ENCODE assay signal across 8 cellular contexts in genomic region chr4:673349-674091, GRCh38. TPM values are rescaled to one million over a fixed set of nuclear protein-coding genes. Genes with fewer than 3 reads are reported as not detected.
DNase-seq lines count a peak whose midpoint lies in the region; ATAC-seq and TF ChIP-seq lines count a peak whose summit lies in the region.

No MANE protein-coding gene starts in this region.

- no peak for TF ChIP-seq CTCF in WTC11 (IDR thresholded peaks at IDR 0.05)
- no peak for TF ChIP-seq CTCF in prostate gland (IDR thresholded peaks at IDR 0.05)
- no peak for TF ChIP-seq CTCF in GM13977 (IDR thresholded peaks at IDR 0.05; ENCODE audit: extremely low read depth, insufficient read depth, missing control alignments)

- peaks cover 0 to 6% of the 10 kb centered on the region in 2 donors for H3K36me3 ChIP-seq in prostate gland

- in situ Hi-C loops in GM13977 (cut with MboI; ENCODE audit: low pct_unique_long_range_greater_than_20kb, low sequenced_read_pairs, unreplicated experiment): no loop called here

- H3K27me3 ChIP-seq in prostate gland (replicated peaks; ENCODE audit: insufficient read depth): no peaks in the 10 kb centered on the region

- no peaks in the 10 kb centered on the region for H3K9me3 ChIP-seq in prostate gland

- POLR2A ChIA-PET in WTC11 (lab: Charles Lee): interaction anchor here (1.0 to 1.4 kb wide), 2 partner anchors 9 to 71 kb away, joined by 3 to 4 read pairs; no protein-coding TSS in a partner anchor

- CTCF ChIA-PET in activated CD8-positive, alpha-beta memory T cell treated with anti-CD3 and anti-CD28 coated beads, Interleukin-2, amount 10 ng/mL, durations not matched to agents 7 days and 5 days (lab: Charles Lee): interaction anchor here (0.8 to 2.8 kb wide), 10 partner anchors 10 to 549 kb away, joined by 3 to 21 read pairs (median 4); partner anchors contain the start of gene ZNF718
- CTCF ChIA-PET in WTC11 (lab: Charles Lee): interaction anchor here (0.6 to 3.2 kb wide), 14 partner anchors 9 to 244 kb away, joined by 3 to 35 read pairs (median 4); partner anchors contain the start of gene PDE6B

- H3K36me3 Mint-ChIP-seq in activated CD8-positive, alpha-beta memory T cell treated with anti-CD3 and anti-CD28 coated beads, Interleukin-2, amount 10 ng/mL, durations not matched to agents 7 days and 5 days: peaks cover 25% of the 10 kb centered on the region
- peaks cover 24% of the 10 kb centered on the region for H3K36me3 Mint-ChIP-seq in WTC11

- ATAC-seq in activated CD8-positive, alpha-beta memory T cell treated with anti-CD3 and anti-CD28 coated beads, Interleukin-2, amount 10 ng/mL, durations not matched to agents 7 days and 5 days: peak; percentile 7
- ATAC-seq in WTC11 (peak; percentile 2), GM18498 (IDR thresholded peaks at IDR 0.05; ENCODE audit: unreplicated experiment) (no peak)

- H3K27ac ChIP-seq in prostate gland: peak overlapping the region; percentile 94 to 98

- H3K4me3 Mint-ChIP-seq in activated CD8-positive, alpha-beta memory T cell treated with anti-CD3 and anti-CD28 coated beads, Interleukin-2, amount 10 ng/mL, durations not matched to agents 7 days and 5 days: peak overlapping the region; percentile 82
- H3K4me3 Mint-ChIP-seq in WTC11: peak overlapping the region; percentile 86

- peak; percentile 53 for DNase-seq in activated CD8-positive, alpha-beta memory T cell treated with anti-CD3 and anti-CD28 coated beads, Interleukin-2, amount 10 ng/mL, durations not matched to agents 7 days and 5 days
- no peak for DNase-seq in activated CD8-positive, alpha-beta memory T cell treated with anti-CD3 and anti-CD28 coated beads, Interleukin-2, amount 50 U/mL, for 48 hours
- DNase-seq in WTC11 (ENCODE audit: low spot score) (no peak), foreskin melanocyte (peak; percentile 24), prostate gland (ENCODE audit: low spot score) (peak; percentile 23), GM13977 (ENCODE audit: low spot score) (no peak), H4 (ENCODE audit: low spot score) (no peak)

- intact Hi-C loops in prostate gland (cut with DNase I): loop anchor here (10.0 kb wide), 2 partner anchors 169 to 339 kb away; partner anchors contain the start of gene ZNF141

- TF ChIP-seq POLR2A in prostate gland (IDR thresholded peaks at IDR 0.05): no peak

- no peaks in the 10 kb centered on the region for H3K9me3 Mint-ChIP-seq in activated CD8-positive, alpha-beta memory T cell treated with anti-CD3 and anti-CD28 coated beads, Interleukin-2, amount 10 ng/mL, durations not matched to agents 7 days and 5 days (ENCODE audit: low read depth)
- H3K9me3 Mint-ChIP-seq in WTC11: no peaks in the 10 kb centered on the region

- peaks cover 20% of the 10 kb centered on the region for H3K4me1 ChIP-seq in prostate gland (replicated peaks)

- no peaks in the 10 kb centered on the region for H3K27me3 Mint-ChIP-seq in activated CD8-positive, alpha-beta memory T cell treated with anti-CD3 and anti-CD28 coated beads, Interleukin-2, amount 10 ng/mL, durations not matched to agents 7 days and 5 days
- peaks cover 3% of the 10 kb centered on the region for H3K27me3 Mint-ChIP-seq in WTC11 (ENCODE audit: low read depth)

- H3K27ac Mint-ChIP-seq in activated CD8-positive, alpha-beta memory T cell treated with anti-CD3 and anti-CD28 coated beads, Interleukin-2, amount 10 ng/mL, durations not matched to agents 7 days and 5 days: peak overlapping the region; percentile 85
- H3K27ac Mint-ChIP-seq in WTC11: peak overlapping the region; percentile 94

- peak overlapping the region; percentile 86 to 99 for H3K4me3 ChIP-seq in prostate gland

- H3K4me1 Mint-ChIP-seq in activated CD8-positive, alpha-beta memory T cell treated with anti-CD3 and anti-CD28 coated beads, Interleukin-2, amount 10 ng/mL, durations not matched to agents 7 days and 5 days: peaks cover 21% of the 10 kb centered on the region
- peaks cover 7% of the 10 kb centered on the region for H3K4me1 Mint-ChIP-seq in WTC11

- WGBS in prostate gland: 8% methylated on average over 39 of the region's 55 CpGs

TF ChIP-seq in WTC11, 78 proteins besides CTCF, POLR2A, EP300 and RAD21:
- TF ChIP-seq MAX (CRISPR knock-in tag; IDR thresholded peaks at IDR 0.05) (peak; percentile 51; the same call in 1 of the 2 replicates), MXD4 (CRISPR knock-in tag; IDR thresholded peaks at IDR 0.05; ENCODE audit: borderline replicate concordance) (no peak), TEAD4 (CRISPR knock-in tag; IDR thresholded peaks at IDR 0.05) (peak; percentile 55; the same call in 1 of the 2 replicates), ESRRA (CRISPR knock-in tag; IDR thresholded peaks at IDR 0.05; ENCODE audit: borderline replicate concordance) (0 out of 2 replicates have a peak, but pooled peaks have one; percentile 44), ZNF396 (CRISPR knock-in tag; IDR thresholded peaks at IDR 0.05; ENCODE audit: borderline replicate concordance) (no peak), ARID4B (CRISPR knock-in tag; IDR thresholded peaks at IDR 0.05; ENCODE audit: borderline replicate concordance) (0 out of 2 replicates have a peak, but pooled peaks have one; percentile 36)

RNA-seq across cellular contexts. Expression of gene ATP5ME, which starts 0.6 kb away (rescaled TPM):
- 100 to 1,000 TPM; 213 to 231 TPM for total RNA-seq in activated CD8-positive, alpha-beta memory T cell treated with anti-CD3 and anti-CD28 coated beads, Interleukin-2, amount 10 ng/mL, durations not matched to agents 7 days and 5 days
- total RNA-seq in WTC11 (2021): 458 to 478 TPM (median 468 TPM) in 3 replicates
- total RNA-seq in prostate gland: 100 to 1,000 TPM; 148 to 313 TPM
- 193 and 272 TPM in 2 replicates for total RNA-seq in H4 (2014; rRNA removed; shearing (Covaris generic))

RNA-seq across cellular contexts. Expression of gene MYL5, which starts 0.8 kb away (rescaled TPM):
- 10 to 100 TPM; 14.3 to 19.8 TPM for total RNA-seq in activated CD8-positive, alpha-beta memory T cell treated with anti-CD3 and anti-CD28 coated beads, Interleukin-2, amount 10 ng/mL, durations not matched to agents 7 days and 5 days
- total RNA-seq in WTC11 (2021): 12.1 to 22.2 TPM (median 14.8 TPM) in 3 replicates
- 10 to 100 TPM; 14.6 to 25.7 TPM for total RNA-seq in prostate gland
- total RNA-seq in H4 (2014; rRNA removed; shearing (Covaris generic)): 7.4 and 13.8 TPM in 2 replicates

RNA-seq across cellular contexts. Expression of gene SLC49A3, which starts 15.4 kb away (rescaled TPM):
- 1 to 10 TPM; 1.1 to 1.5 TPM for total RNA-seq in activated CD8-positive, alpha-beta memory T cell treated with anti-CD3 and anti-CD28 coated beads, Interleukin-2, amount 10 ng/mL, durations not matched to agents 7 days and 5 days
- total RNA-seq in WTC11 (2021) (5.8 to 6.8 TPM (median 6.7 TPM) in 3 replicates), prostate gland (10 to 100 TPM in 1 of 2 donors, 1 to 10 TPM in 1; 2.6 to 11.0 TPM)
- total RNA-seq in H4 (2014; rRNA removed; shearing (Covaris generic)): not detected in 2 replicates

RNA-seq across cellular contexts. Expression of gene PCGF3, which starts 32.1 kb away (rescaled TPM):
- total RNA-seq in activated CD8-positive, alpha-beta memory T cell treated with anti-CD3 and anti-CD28 coated beads, Interleukin-2, amount 10 ng/mL, durations not matched to agents 7 days and 5 days: 10 to 100 TPM; 38.9 to 49.0 TPM
- total RNA-seq in WTC11 (2021) (59.2 to 65.7 TPM (median 62.8 TPM) in 3 replicates), prostate gland (100 to 1,000 TPM in 1 of 2 donors, 10 to 100 TPM in 1; 59.0 to 135 TPM)
- total RNA-seq in H4 (2014; rRNA removed; shearing (Covaris generic)): 26.1 and 42.5 TPM in 2 replicates

RNA-seq across cellular contexts. Expression of gene PDE6B, which starts 48.1 kb away (rescaled TPM):
- 10 to 100 TPM; 10.0 to 14.6 TPM for total RNA-seq in activated CD8-positive, alpha-beta memory T cell treated with anti-CD3 and anti-CD28 coated beads, Interleukin-2, amount 10 ng/mL, durations not matched to agents 7 days and 5 days
- 7.1 to 13.1 TPM (median 13.0 TPM) in 3 replicates for total RNA-seq in WTC11 (2021)
- 1 to 10 TPM; 8.0 to 9.3 TPM for total RNA-seq in prostate gland
- total RNA-seq in H4 (2014; rRNA removed; shearing (Covaris generic)): 1.9 TPM in 1 of 2 replicates, not detected in the other

Comparison
In these comparisons a context has a peak if more than half of its experiments do, and no peak if none do; other contexts are left out.
1. DNase-seq: peak in activated CD8-positive, alpha-beta memory T cell treated with anti-CD3 and anti-CD28 coated beads, Interleukin-2, amount 10 ng/mL, durations not matched to agents 7 days and 5 days (single experiment), foreskin melanocyte (single experiment) and prostate gland (single experiment); none in activated CD8-positive, alpha-beta memory T cell treated with anti-CD3 and anti-CD28 coated beads, Interleukin-2, amount 50 U/mL, for 48 hours (single experiment), WTC11 (single experiment), GM13977 (single experiment) and H4 (single experiment).